In genomic region chr2:9298583-9298982, GRCh38 we compare ENCODE assay signal across 25 cellular contexts.
DNase-seq lines count a peak whose midpoint lies in the region; ATAC-seq, FAIRE-seq and TF ChIP-seq lines count a peak whose summit lies in the region.
"Had no signal": no experiment of that assay in that cellular context is flagged by ENCODE, and none has a peak within 500 bp of the region (broad histone marks: within the 10 kb centered on the region; RNA-seq: fewer than 3 reads in every experiment).

No MANE protein-coding gene starts in this region.

- WGBS in HepG2 (ENCODE audit: low lambda C conversion rate), result 88% methylated on average over 7 of the region's 7 CpGs
- WGBS in right lobe of liver (ENCODE audit: insufficient coverage, low coverage, low lambda C conversion rate, missing lambda C conversion rate), result 91% methylated on average over 5 of the region's 7 CpGs
- WGBS in transverse colon (ENCODE audit: low coverage in 1 of 2), 2 donors, result 88 to 100% methylated on average over 1 to 7 of the region's 7 CpGs
- WGBS in hepatocyte (ENCODE audit: low lambda C conversion rate, missing lambda C conversion rate), result 94% methylated on average over 7 of the region's 7 CpGs

- H3K4me1 ChIP-seq in HepG2 (ENCODE audit: insufficient read depth, low read length) (peaks cover 17% of the 10 kb centered on the region), right lobe of liver (peaks cover 0 to 1% (median 0%) of the 10 kb centered on the region in 4 donors), transverse colon (peaks cover 4 to 34% (median 14%) of the 10 kb centered on the region in 4 donors), hepatocyte (ENCODE audit: insufficient read depth) (no peaks in the 10 kb centered on the region)
- H3K4me1 ChIP-seq: A549, HAP-1, SJCRH30 had no signal

- H2AFZ ChIP-seq in HepG2 (ENCODE audit: low read length), result no peak overlapping the region
- no peak overlapping the region for H2AFZ ChIP-seq in hepatocyte

- no peaks in the 10 kb centered on the region for H3K79me2 ChIP-seq in HepG2 (ENCODE audit: insufficient read depth, low read length)
- peaks cover 19% of the 10 kb centered on the region for H3K79me2 ChIP-seq in hepatocyte

- TF ChIP-seq EP300 in HepG2 (IDR thresholded peaks at IDR 0.05; ENCODE audit: low read depth in 2 of 2, low read length in 2 of 2) (no peak), HepG2 (CRISPR knock-in tag; IDR thresholded peaks at IDR 0.05; ENCODE audit: borderline replicate concordance) (no peak), transverse colon (IDR thresholded peaks at IDR 0.05; ENCODE audit: low read depth) (no peak)

- in situ Hi-C loops in HepG2 (cut with HindIII; ENCODE audit: extremely low pct_ligation_motif_present, low pct_unique_long_range_greater_than_20kb), result no loop called here
- in situ Hi-C loops in transverse colon (cut with MboI; ENCODE audit: low pct_ligation_motif_present in 1 of 4, low pct_unique_long_range_greater_than_20kb in 1 of 4, low sequenced_read_pairs in 3 of 4), result no loop called here

- H3K27me3 Mint-ChIP-seq in endothelial cell (ENCODE audit: unreplicated experiment), result peaks cover 2% of the 10 kb centered on the region
- H3K27me3 Mint-ChIP-seq in nephron progenitor cell (ENCODE audit: low read depth, poor library complexity), result peaks cover 10% of the 10 kb centered on the region
- H3K27me3 Mint-ChIP-seq: CD4-positive, CD25-positive, alpha-beta regulatory T cell had no signal

- H3K27ac Mint-ChIP-seq in endothelial cell (ENCODE audit: unreplicated experiment) (peak overlapping the region; percentile 48), nephron progenitor cell (peak overlapping the region; percentile 51)
- H3K27ac Mint-ChIP-seq: B cell had no signal

- H3K4me3 ChIP-seq in HepG2 (replicated peaks in 1 of 3; ENCODE audit: insufficient read depth in 1 of 3, low read depth in 2 of 3, low read length in 3 of 3), result no peak overlapping the region
- no peak overlapping the region for H3K4me3 ChIP-seq in right lobe of liver
- no peak overlapping the region for H3K4me3 ChIP-seq in transverse colon
- no peak overlapping the region for H3K4me3 ChIP-seq in hepatocyte
- H3K4me3 ChIP-seq: A549, HAP-1, SJCRH30 had no signal

- DNase-seq in HepG2 (ENCODE audit: low spot score) (no peak), right lobe of liver (no peak), endothelial cell (ENCODE audit: low spot score) (no peak), nephron progenitor cell (no peak), transverse colon (no peak), hepatocyte (ENCODE audit: low spot score) (no peak)
- no peak for DNase-seq in activated CD4-positive, alpha-beta T cell treated with anti-CD3 and anti-CD28 coated beads, Interleukin-2, amount 50 U/mL, for 1 hour
- DNase-seq in activated CD4-positive, CD25-positive, alpha-beta regulatory T cell treated with anti-CD3 and anti-CD28 coated beads, Interleukin-2, amount 50 U/mL, for 72 hours, result no peak
- DNase-seq: CD4-positive, CD25-positive, alpha-beta regulatory T cell; EL; GF-D8; IMR-90; NCI-H1105; NCI-H146; NCI-H2029 treated with DMSO at 0.1 percent for 48 hours; NCI-H2171 treated with DMSO at 0.1 percent for 48 hours; NCI-H524 treated with DMSO at 0.1 percent for 48 hours; NCI-H82; SJCRH30 had no signal

- ATAC-seq in HepG2 (no peak), right lobe of liver (no peak)
- ATAC-seq: A549, Panc1 had no signal

- H3K27me3 ChIP-seq in HepG2 (ENCODE audit: control insufficient read depth in 1 of 2, insufficient read depth in 2 of 2, low read length in 2 of 2) (no peaks in the 10 kb centered on the region), right lobe of liver (no peaks in the 10 kb centered on the region), transverse colon (no peaks in the 10 kb centered on the region), hepatocyte (no peaks in the 10 kb centered on the region)
- H3K27me3 ChIP-seq: SJCRH30 had no signal

- FAIRE-seq in HepG2 (lab: Jason Lieb, UNC), result no peak
- FAIRE-seq: A549, HTR-8/SVneo had no signal

- CTCF ChIA-PET in HepG2 (lab: Yijun Ruan, JAX; ENCODE audit: low intra/inter-chr PET ratio, low total read pairs), result no interaction called here

- no peak for TF ChIP-seq POLR2A in HepG2 (IDR thresholded peaks at IDR 0.05; ENCODE audit: insufficient read depth in 1 of 2, low read depth in 2 of 2, low read length in 2 of 2)
- no peak for TF ChIP-seq POLR2A in right lobe of liver (IDR thresholded peaks at IDR 0.05)
- TF ChIP-seq POLR2A in transverse colon (IDR thresholded peaks at IDR 0.05), result no peak

- H4K20me1 ChIP-seq in HepG2 (ENCODE audit: insufficient read depth, low read length), result no peaks in the 10 kb centered on the region; the same call in 1 of the 2 replicates
- no peaks in the 10 kb centered on the region for H4K20me1 ChIP-seq in hepatocyte (ENCODE audit: insufficient read depth, poor library complexity, severe bottlenecking)

- peaks cover 44% of the 10 kb centered on the region for H3K4me1 Mint-ChIP-seq in endothelial cell (ENCODE audit: unreplicated experiment)
- H3K4me1 Mint-ChIP-seq in nephron progenitor cell, result peaks cover 40% of the 10 kb centered on the region
- H3K4me1 Mint-ChIP-seq: B cell; CD4-positive, CD25-positive, alpha-beta regulatory T cell had no signal

- no peaks in the 10 kb centered on the region for H3K9me2 ChIP-seq in hepatocyte (replicated peaks; ENCODE audit: insufficient read depth)

- H3K36me3 ChIP-seq in HepG2 (replicated peaks in 1 of 2; ENCODE audit: control insufficient read depth in 1 of 2, insufficient read depth in 2 of 2, low read length in 2 of 2) (peaks cover 8 to 27% of the 10 kb centered on the region in 2 experiments; a peak in 4 of 5 replicates), right lobe of liver (no peaks in the 10 kb centered on the region), transverse colon (no peaks in the 10 kb centered on the region), hepatocyte (replicated peaks; ENCODE audit: insufficient read depth, low read depth) (no peaks in the 10 kb centered on the region)
- H3K36me3 ChIP-seq: HAP-1 had no signal

- BruUV-seq in HepG2 (replicated peaks; lab: Mats Ljungman, UMichigan), result no TSS peak

- TF ChIP-seq RAD21 in HepG2 (CRISPR knock-in tag; IDR thresholded peaks at IDR 0.05), result no peak

- H3K9me3 ChIP-seq in HepG2 (ENCODE audit: low read length) (no peaks in the 10 kb centered on the region), right lobe of liver (no peaks in the 10 kb centered on the region), transverse colon (no peaks in the 10 kb centered on the region), hepatocyte (ENCODE audit: low read depth) (no peaks in the 10 kb centered on the region)
- H3K9me3 ChIP-seq: A549, HAP-1, SJCRH30 had no signal

- POLR2A ChIA-PET in HepG2 (lab: Yijun Ruan, JAX), result no interaction called here

- H3K4me3 Mint-ChIP-seq in endothelial cell (ENCODE audit: unreplicated experiment) (no peak overlapping the region), nephron progenitor cell (no peak overlapping the region)
- H3K4me3 Mint-ChIP-seq: B cell; CD4-positive, CD25-positive, alpha-beta regulatory T cell had no signal

- peaks cover 5% of the 10 kb centered on the region for H3K36me3 Mint-ChIP-seq in endothelial cell (ENCODE audit: low read depth, unreplicated experiment)
- peaks cover 28% of the 10 kb centered on the region for H3K36me3 Mint-ChIP-seq in nephron progenitor cell (ENCODE audit: low read depth)
- H3K36me3 Mint-ChIP-seq: CD4-positive, CD25-positive, alpha-beta regulatory T cell had no signal

- no peak overlapping the region for H3K9ac ChIP-seq in HepG2 (ENCODE audit: insufficient read depth, low read depth, low read length)
- H3K9ac ChIP-seq: KMS-11 had no signal

- H3K27ac ChIP-seq in HepG2 (ENCODE audit: extremely low read length, insufficient read depth, low read length) (no peak overlapping the region), right lobe of liver (no peak overlapping the region), transverse colon (peak overlapping the region; percentile 41 to 80 (median 52)), hepatocyte (no peak overlapping the region)
- H3K27ac ChIP-seq: A549, KMS-11, SJCRH30 had no signal

- intact Hi-C loops in HepG2 (cut with micrococcal nuclease; ENCODE audit: unreplicated experiment) (no loop called here), right lobe of liver (cut with DNase I) (no loop called here), transverse colon (cut with DNase I; ENCODE audit: low total_unique reads) (no loop called here)

- H3K4me2 ChIP-seq in HepG2 (ENCODE audit: low read depth, low read length) (no peak overlapping the region), hepatocyte (no peak overlapping the region)
- H3K4me2 ChIP-seq: A549, KMS-11 had no signal

- H3K9me3 Mint-ChIP-seq in endothelial cell (ENCODE audit: unreplicated experiment), result no peaks in the 10 kb centered on the region
- H3K9me3 Mint-ChIP-seq in nephron progenitor cell, result no peaks in the 10 kb centered on the region
- H3K9me3 Mint-ChIP-seq: CD4-positive, CD25-positive, alpha-beta regulatory T cell had no signal

- TF ChIP-seq CTCF in HepG2 (CRISPR knock-in tag; IDR thresholded peaks at IDR 0.05), result no peak
- TF ChIP-seq CTCF in right lobe of liver (IDR thresholded peaks at IDR 0.05), result no peak
- no peak for TF ChIP-seq CTCF in endothelial cell (IDR thresholded peaks at IDR 0.05; ENCODE audit: unreplicated experiment)
- no peak for TF ChIP-seq CTCF in nephron progenitor cell (IDR thresholded peaks at IDR 0.05)
- TF ChIP-seq CTCF in transverse colon (IDR thresholded peaks at IDR 0.05), result no peak
- no peak for TF ChIP-seq CTCF in hepatocyte (IDR thresholded peaks at IDR 0.05; ENCODE audit: poor library complexity)

TF ChIP-seq in HepG2, 621 proteins besides CTCF, POLR2A, EP300 and RAD21:
- no peak for TF ChIP-seq PAF1 (CRISPR knock-in tag; IDR thresholded peaks at IDR 0.05)
- TF ChIP-seq KDM2A (CRISPR knock-in tag; IDR thresholded peaks at IDR 0.05; ENCODE audit: borderline replicate concordance, low read depth), result no peak
- no peak for TF ChIP-seq ZNF777 (CRISPR knock-in tag; IDR thresholded peaks at IDR 0.05)
- TF ChIP-seq ARNT (IDR thresholded peaks at IDR 0.05), result no peak
- no peak for TF ChIP-seq ZNF225 (CRISPR knock-in tag; IDR thresholded peaks at IDR 0.05)
- peak; percentile 17 for TF ChIP-seq RBM22 (optimal IDR thresholded peaks at IDR 0.05; ENCODE audit: low read length)
- no peak for TF ChIP-seq SIX4 (CRISPR knock-in tag; IDR thresholded peaks at IDR 0.05)

Comparison
In these comparisons a context has a peak if more than half of its experiments do, and no peak if none do; other contexts are left out.
1. H3K27ac ChIP-seq: peak in transverse colon (4 of 4); none in HepG2 (single experiment), right lobe of liver (0 of 3) and hepatocyte (single experiment).